ENCODE assay signal across 5 cellular contexts in genomic region chr9:136501686-136502085, GRCh38.
"Had no signal": no experiment of that assay in that cellular context is flagged by ENCODE, and none has a peak within 500 bp of the region (broad histone marks: within the 10 kb centered on the region; RNA-seq: fewer than 3 reads in every experiment).

No MANE protein-coding gene starts in this region.

- H3K27ac ChIP-seq: HL-60 had no signal

- H3K9me3 Mint-ChIP-seq: IgD-negative memory B cell had no signal

- H3K36me3 Mint-ChIP-seq: IgD-negative memory B cell had no signal

- DNase-seq: IMR-90 had no signal

- H3K4me3 Mint-ChIP-seq: IgD-negative memory B cell had no signal

- ATAC-seq: HepG2, K562 had no signal

- H3K27ac Mint-ChIP-seq: IgD-negative memory B cell had no signal

- H3K27me3 Mint-ChIP-seq: IgD-negative memory B cell had no signal

- H3K4me1 Mint-ChIP-seq: IgD-negative memory B cell had no signal
